7 cellular contexts compared by ENCODE assay signal in the genomic region with DNA sequence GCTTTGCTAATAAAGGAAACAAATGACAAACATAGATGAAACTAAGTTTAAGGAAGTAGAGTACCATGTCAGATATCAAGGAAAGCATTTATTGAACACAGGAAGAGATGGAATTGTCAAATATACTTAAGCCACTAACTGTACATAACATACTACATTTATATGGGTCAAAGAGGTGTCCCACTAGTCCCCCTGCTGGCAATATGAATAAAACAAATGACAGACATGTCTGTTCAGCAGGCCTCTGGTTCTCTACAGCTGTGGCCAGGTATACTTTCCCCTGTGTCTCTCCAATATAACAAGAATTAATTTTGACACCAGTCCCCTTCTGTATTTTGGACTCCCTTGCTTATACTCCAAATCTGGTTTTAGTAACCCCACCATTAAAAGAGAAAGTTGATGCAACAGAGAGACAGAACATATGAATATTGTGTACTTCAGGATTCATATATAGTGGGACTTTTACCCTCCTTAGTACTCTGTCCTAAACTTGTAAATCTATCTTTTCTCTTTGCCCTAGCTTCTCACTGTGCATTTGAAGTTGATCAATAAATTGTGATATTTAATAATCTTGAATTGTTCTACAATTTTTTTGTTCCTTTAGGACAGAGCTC. TPM values are rescaled to one million over a fixed set of nuclear protein-coding genes. Genes with fewer than 3 reads are reported as not detected.
DNase-seq lines count a peak whose midpoint lies in the region; ATAC-seq, FAIRE-seq and TF ChIP-seq lines count a peak whose summit lies in the region.

No MANE protein-coding gene starts in this region.

- no peak for TF ChIP-seq POLR2A in GM12891 (IDR thresholded peaks at IDR 0.05; ENCODE audit: low read depth, low read length)

- no peak overlapping the region for H3K27ac Mint-ChIP-seq in T-helper 2 cell treated with Interferon-gamma antibody and Interleukin-4, amounts not matched to agents 5 μg/mL and 100 μg/mL, for 36 hours

- H3K4me3 ChIP-seq in heart right ventricle: no peak overlapping the region

- no peaks in the 10 kb centered on the region for H3K4me1 Mint-ChIP-seq in T-helper 2 cell treated with Interferon-gamma antibody and Interleukin-4, amounts not matched to agents 5 μg/mL and 100 μg/mL, for 36 hours (ENCODE audit: low read depth)

- H3K36me3 ChIP-seq in heart right ventricle: peaks cover 0 to 25% (median 0%) of the 10 kb centered on the region in 9 donors

- peaks cover 0 to 38% (median 12%) of the 10 kb centered on the region in 9 donors for H3K4me1 ChIP-seq in heart right ventricle

- CTCF ChIA-PET in RWPE1 (lab: Yijun Ruan, JAX): interaction anchor here (0.6 to 1.3 kb wide), 4 partner anchors 9 to 625 kb away, joined by 3 to 5 read pairs (median 4); no protein-coding TSS in a partner anchor

- H3K9me3 ChIP-seq in heart right ventricle: peaks cover 0 to 18% (median 3%) of the 10 kb centered on the region in 11 donors

- TF ChIP-seq CTCF in RWPE1 (conservative IDR thresholded peaks at IDR 0.05; ENCODE audit: low read depth) (peak; percentile 65), heart right ventricle (IDR thresholded peaks at IDR 0.05) (peak; percentile 20 to 67 (median 52))

- ATAC-seq in HG03139 (IDR thresholded peaks at IDR 0.05; ENCODE audit: unreplicated experiment) (peak; percentile 58), heart right ventricle (peak; percentile 67 to 88 (median 74)), HG03175 (IDR thresholded peaks at IDR 0.05; ENCODE audit: unreplicated experiment) (no peak)

- H3K4me3 Mint-ChIP-seq in T-helper 2 cell treated with Interferon-gamma antibody and Interleukin-4, amounts not matched to agents 5 μg/mL and 100 μg/mL, for 36 hours: no peak overlapping the region

- DNase-seq in GM12891 (ENCODE audit: insufficient read length, low spot score) (peak; percentile 4), RWPE1 (ENCODE audit: low spot score) (peak; percentile 36), heart right ventricle (no peak), T-helper 9 cell (no peak)
- DNase-seq in T-helper 2 cell treated with Interferon-gamma antibody and Interleukin-4, amounts not matched to agents 5 μg/mL and 100 μg/mL, for 36 hours (ENCODE audit: low spot score): no peak

- no peaks in the 10 kb centered on the region for H3K36me3 Mint-ChIP-seq in T-helper 2 cell treated with Interferon-gamma antibody and Interleukin-4, amounts not matched to agents 5 μg/mL and 100 μg/mL, for 36 hours (ENCODE audit: low read depth)

- peak; percentile 23 for FAIRE-seq in GM12891 (lab: Jason Lieb, UNC)

- H3K27ac ChIP-seq in RWPE1 (no peak overlapping the region), heart right ventricle (peak overlapping the region in 7 of 10 donors; percentile 13 to 67 (median 55))

- H3K9me3 Mint-ChIP-seq in T-helper 2 cell treated with Interferon-gamma antibody and Interleukin-4, amounts not matched to agents 5 μg/mL and 100 μg/mL, for 36 hours: no peaks in the 10 kb centered on the region

- H3K27me3 ChIP-seq in heart right ventricle: no peaks in the 10 kb centered on the region

- POLR2A ChIA-PET in RWPE1 (lab: Yijun Ruan, JAX; ENCODE audit: low non-redundant PET): no interaction called here

- no peaks in the 10 kb centered on the region for H3K27me3 Mint-ChIP-seq in T-helper 2 cell treated with Interferon-gamma antibody and Interleukin-4, amounts not matched to agents 5 μg/mL and 100 μg/mL, for 36 hours (ENCODE audit: low read depth)

- intact Hi-C loops in heart right ventricle (cut with DNase I): loop anchor here in 1 of 10 donors (5.0 kb wide), 1 partner anchor 254 kb away; no protein-coding TSS in a partner anchor

TF ChIP-seq in GM12891, 5 proteins besides CTCF, POLR2A, EP300 and RAD21:
- TF ChIP-seq TAF1 (IDR thresholded peaks at IDR 0.05; ENCODE audit: low read depth, low read length) (no peak), SPI1 (IDR thresholded peaks at IDR 0.05; ENCODE audit: low read depth, low read length) (no peak), POLR2AphosphoS5 (IDR thresholded peaks at IDR 0.05; ENCODE audit: low read depth, low read length) (no peak), PAX5 (IDR thresholded peaks at IDR 0.05; ENCODE audit: insufficient read depth, low read length, severe bottlenecking) (no peak), POU2F2 (IDR thresholded peaks at IDR 0.05; ENCODE audit: low read depth, low read length) (no peak)

RNA-seq across cellular contexts. Expression of a gene that starts 42.9 kb away (rescaled TPM):
- 2.0 TPM for polyA plus RNA-seq in GM12891 (2012; ENCODE audit: low read depth, missing spikeins)
- total RNA-seq in heart right ventricle: 1,000 to 10,000 TPM in 5 of 10 donors, 100 to 1,000 TPM in 5; 509 to 1,458 (median 988) TPM
- polyA plus RNA-seq in heart right ventricle: 100 to 1,000 TPM; 190 to 586 TPM

Comparison
In these comparisons a context has a peak if more than half of its experiments do, and no peak if none do; other contexts are left out.
1. DNase-seq: peak in GM12891 (single experiment) and RWPE1 (single experiment); none in heart right ventricle (0 of 2), T-helper 2 cell treated with Interferon-gamma antibody and Interleukin-4, amounts not matched to agents 5 μg/mL and 100 μg/mL, for 36 hours (single experiment) and T-helper 9 cell (single experiment).